20 cellular contexts compared by ENCODE assay signal in the genomic region with DNA sequence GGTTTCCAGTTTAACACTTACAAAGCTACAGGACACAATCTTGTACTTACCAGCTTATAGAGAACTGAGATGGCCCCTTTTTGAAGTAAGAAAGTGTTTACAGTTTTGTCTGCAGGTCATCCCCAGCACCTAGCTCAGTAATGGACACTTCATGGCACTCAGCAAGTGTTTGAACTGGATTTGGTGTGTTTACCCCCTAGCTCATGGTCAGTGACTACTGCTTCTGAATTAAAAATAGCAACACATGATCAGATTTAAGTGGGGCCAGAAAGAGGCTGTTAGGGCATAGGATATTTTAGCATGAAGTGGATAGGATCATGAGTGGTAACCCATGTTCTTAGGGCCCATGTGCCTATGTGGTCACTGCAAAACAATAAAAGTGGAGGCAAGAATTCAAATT. TPM values are rescaled to one million over a fixed set of nuclear protein-coding genes. Genes with fewer than 3 reads are reported as not detected.
DNase-seq lines count a peak whose midpoint lies in the region; ATAC-seq and TF ChIP-seq lines count a peak whose summit lies in the region.
"Had no signal": no experiment of that assay in that cellular context is flagged by ENCODE, and none has a peak within 500 bp of the region (broad histone marks: within the 10 kb centered on the region; RNA-seq: fewer than 3 reads in every experiment).

No MANE protein-coding gene starts in this region.

- H3K27ac ChIP-seq in CD4-positive, alpha-beta memory T cell (ENCODE audit: low read depth, low read length), result no peak overlapping the region
- peak overlapping the region in 10 of 12 donors; percentile 28 to 83 (median 58) for H3K27ac ChIP-seq in heart left ventricle
- H3K27ac ChIP-seq: 22Rv1, KMS-11, upper lobe of left lung had no signal

- peak; percentile 7 for DNase-seq in NCI-H2029 (lab: John Stamatoyannopoulos, UW)
- DNase-seq in NCI-H2029 treated with DMSO at 0.1 percent for 48 hours (lab: John Stamatoyannopoulos, UW), result no peak
- no peak for DNase-seq in CD4-positive, alpha-beta memory T cell
- DNase-seq in heart left ventricle, result no peak
- DNase-seq in activated T-helper 1 cell treated with anti-CD3 and anti-CD28 coated beads, Interleukin-12 subunit alpha, Interleukin-12 subunit beta, Interleukin-2, Interleukin-4 antibody, amounts not matched to agents 30 ng/mL and 10 ng/mL and 1 ng/mL, durations not matched to agents 14 hours and 24 hours and 36 hours (ENCODE audit: low spot score), result no peak
- no peak for DNase-seq in cortex of kidney (lab: John Stamatoyannopoulos, UW)
- DNase-seq: AML-193; amygdala; H7; NCI-H1930; nephron progenitor cell; Peyer's patch; posterior cingulate gyrus; stimulated activated CD4-positive, alpha-beta T cell treated with anti-CD3 and anti-CD28 coated beads, Interleukin-2, amount 100 ng/mL, for 24 hours; stimulated activated naive CD8-positive, alpha-beta T cell treated with anti-CD3 and anti-CD28 coated beads, Interleukin-15, amount 100 ng/mL, for 72 hours; upper lobe of left lung had no signal

- ATAC-seq in heart left ventricle (peak in 2 of 4 donors; percentile 8 to 51), GM21526 (IDR thresholded peaks at IDR 0.05; ENCODE audit: low FRiP score, unreplicated experiment) (no peak)
- ATAC-seq: stimulated activated naive CD8-positive, alpha-beta T cell treated with anti-CD3 and anti-CD28 coated beads, Interleukin-15, amount 100 ng/mL, for 72 hours had no signal

- TF ChIP-seq POLR2A in heart left ventricle (IDR thresholded peaks at IDR 0.05), result no peak

- H3K27me3 ChIP-seq in CD4-positive, alpha-beta memory T cell (ENCODE audit: insufficient read depth, low read length), result no peaks in the 10 kb centered on the region
- H3K27me3 ChIP-seq in heart left ventricle, result no peaks in the 10 kb centered on the region
- H3K27me3 ChIP-seq: Peyer's patch, upper lobe of left lung had no signal

- POLR2A ChIA-PET in CD4-positive, alpha-beta memory T cell (lab: Charles Lee; ENCODE audit: partially characterized antibody), result interaction anchor here (3.3 kb wide), 1 partner anchor 8 kb away, joined by 11 read pairs; no protein-coding TSS in a partner anchor

- H3K9me3 ChIP-seq in CD4-positive, alpha-beta memory T cell (ENCODE audit: control insufficient read depth in 1 of 2, low read length in 2 of 2), result no peaks in the 10 kb centered on the region
- no peaks in the 10 kb centered on the region for H3K9me3 ChIP-seq in heart left ventricle
- H3K9me3 ChIP-seq: Peyer's patch, upper lobe of left lung had no signal

- H3K27me3 Mint-ChIP-seq in CD4-positive, alpha-beta memory T cell, result no peaks in the 10 kb centered on the region
- no peaks in the 10 kb centered on the region for H3K27me3 Mint-ChIP-seq in nephron (ENCODE audit: low read depth)
- H3K27me3 Mint-ChIP-seq in activated T-helper 1 cell treated with anti-CD3 and anti-CD28 coated beads, Interleukin-12 subunit alpha, Interleukin-12 subunit beta, Interleukin-2, Interleukin-4 antibody, amounts not matched to agents 30 ng/mL and 10 ng/mL and 1 ng/mL, durations not matched to agents 14 hours and 24 hours and 36 hours (ENCODE audit: insufficient read depth), result no peaks in the 10 kb centered on the region
- H3K27me3 Mint-ChIP-seq: stimulated activated naive CD8-positive, alpha-beta T cell treated with anti-CD3 and anti-CD28 coated beads, Interleukin-15, amount 100 ng/mL, for 72 hours had no signal

- peaks cover 60% of the 10 kb centered on the region for H3K4me1 ChIP-seq in CD4-positive, alpha-beta memory T cell (ENCODE audit: insufficient read depth, low read length)
- peaks cover 4 to 89% (median 75%) of the 10 kb centered on the region in 12 donors for H3K4me1 ChIP-seq in heart left ventricle

- H3K9me3 Mint-ChIP-seq in CD4-positive, alpha-beta memory T cell, result no peaks in the 10 kb centered on the region
- no peaks in the 10 kb centered on the region for H3K9me3 Mint-ChIP-seq in nephron
- H3K9me3 Mint-ChIP-seq in activated T-helper 1 cell treated with anti-CD3 and anti-CD28 coated beads, Interleukin-12 subunit alpha, Interleukin-12 subunit beta, Interleukin-2, Interleukin-4 antibody, amounts not matched to agents 30 ng/mL and 10 ng/mL and 1 ng/mL, durations not matched to agents 14 hours and 24 hours and 36 hours, result no peaks in the 10 kb centered on the region
- H3K9me3 Mint-ChIP-seq: stimulated activated naive CD8-positive, alpha-beta T cell treated with anti-CD3 and anti-CD28 coated beads, Interleukin-15, amount 100 ng/mL, for 72 hours had no signal

- no peak overlapping the region for H3K4me3 ChIP-seq in CD4-positive, alpha-beta memory T cell (ENCODE audit: low read length in 2 of 2)
- H3K4me3 ChIP-seq in heart left ventricle, result peak overlapping the region in 1 of 12 donors; percentile 4
- H3K4me3 ChIP-seq: Peyer's patch, upper lobe of left lung had no signal

- no peaks in the 10 kb centered on the region for H3K36me3 ChIP-seq in CD4-positive, alpha-beta memory T cell (ENCODE audit: insufficient read depth, low read length)
- H3K36me3 ChIP-seq in heart left ventricle, result peaks cover 0 to 5% (median 0%) of the 10 kb centered on the region in 9 donors
- H3K36me3 ChIP-seq: Peyer's patch, upper lobe of left lung had no signal

- H3K27ac Mint-ChIP-seq in CD4-positive, alpha-beta memory T cell, result peak overlapping the region in 6 of 7 donors; percentile 6 to 88 (median 60)
- peak overlapping the region in 2 of 3 experiments; percentile 43 to 63 for H3K27ac Mint-ChIP-seq in nephron
- H3K27ac Mint-ChIP-seq in activated T-helper 1 cell treated with anti-CD3 and anti-CD28 coated beads, Interleukin-12 subunit alpha, Interleukin-12 subunit beta, Interleukin-2, Interleukin-4 antibody, amounts not matched to agents 30 ng/mL and 10 ng/mL and 1 ng/mL, durations not matched to agents 14 hours and 24 hours and 36 hours, result no peak overlapping the region

- H3K4me1 Mint-ChIP-seq in CD4-positive, alpha-beta memory T cell, result peaks cover 52 to 88% (median 71%) of the 10 kb centered on the region in 4 donors
- peaks cover 44% of the 10 kb centered on the region for H3K4me1 Mint-ChIP-seq in nephron
- peaks cover 69% of the 10 kb centered on the region for H3K4me1 Mint-ChIP-seq in activated T-helper 1 cell treated with anti-CD3 and anti-CD28 coated beads, Interleukin-12 subunit alpha, Interleukin-12 subunit beta, Interleukin-2, Interleukin-4 antibody, amounts not matched to agents 30 ng/mL and 10 ng/mL and 1 ng/mL, durations not matched to agents 14 hours and 24 hours and 36 hours (ENCODE audit: low read depth)

- TF ChIP-seq CTCF in heart left ventricle (IDR thresholded peaks at IDR 0.05) (no peak), nephron (IDR thresholded peaks at IDR 0.05; ENCODE audit: unreplicated experiment in 3 of 3) (no peak)

- H3K4me3 Mint-ChIP-seq in CD4-positive, alpha-beta memory T cell, result no peak overlapping the region
- no peak overlapping the region for H3K4me3 Mint-ChIP-seq in nephron
- no peak overlapping the region for H3K4me3 Mint-ChIP-seq in activated T-helper 1 cell treated with anti-CD3 and anti-CD28 coated beads, Interleukin-12 subunit alpha, Interleukin-12 subunit beta, Interleukin-2, Interleukin-4 antibody, amounts not matched to agents 30 ng/mL and 10 ng/mL and 1 ng/mL, durations not matched to agents 14 hours and 24 hours and 36 hours
- H3K4me3 Mint-ChIP-seq: nephron progenitor cell had no signal

- intact Hi-C loops in CD4-positive, alpha-beta memory T cell (cut with micrococcal nuclease), result no loop called here
- intact Hi-C loops in heart left ventricle (cut with DNase I), result loop anchor here in 4 of 10 donors (5.0 to 10.0 kb wide), 3 partner anchors 46 to 56 kb away; a partner anchor contains a TSS
- intact Hi-C loops in activated T-helper 1 cell treated with anti-CD3 and anti-CD28 coated beads, Interleukin-12 subunit alpha, Interleukin-12 subunit beta, Interleukin-2, Interleukin-4 antibody, amounts not matched to agents 30 ng/mL and 10 ng/mL and 1 ng/mL, durations not matched to agents 14 hours and 24 hours and 36 hours (cut with micrococcal nuclease), result no loop called here

- CTCF ChIA-PET in CD4-positive, alpha-beta memory T cell (lab: Charles Lee; ENCODE audit: partially characterized antibody), result interaction anchor here (1.1 to 3.7 kb wide), 8 partner anchors 9 to 99 kb away, joined by 3 to 25 read pairs (median 6); no protein-coding TSS in a partner anchor

- H3K36me3 Mint-ChIP-seq in CD4-positive, alpha-beta memory T cell, result peaks cover 5 to 6% of the 10 kb centered on the region in 2 donors
- peaks cover 17% of the 10 kb centered on the region for H3K36me3 Mint-ChIP-seq in nephron (ENCODE audit: low read depth)
- H3K36me3 Mint-ChIP-seq in activated T-helper 1 cell treated with anti-CD3 and anti-CD28 coated beads, Interleukin-12 subunit alpha, Interleukin-12 subunit beta, Interleukin-2, Interleukin-4 antibody, amounts not matched to agents 30 ng/mL and 10 ng/mL and 1 ng/mL, durations not matched to agents 14 hours and 24 hours and 36 hours (ENCODE audit: low read depth), result peaks cover 4% of the 10 kb centered on the region

RNA-seq across cellular contexts. Expression of a gene that starts 54.5 kb away (rescaled TPM):
- 100 to 1,000 TPM; 141 to 152 TPM for total RNA-seq in CD4-positive, alpha-beta memory T cell
- 100 to 1,000 TPM; 185 to 269 TPM for polyA plus RNA-seq in CD4-positive, alpha-beta memory T cell
- 100 to 1,000 TPM; 143 to 343 (median 257) TPM for total RNA-seq in heart left ventricle
- polyA plus RNA-seq in heart left ventricle, result 100 to 1,000 TPM; 180 to 244 TPM
- total RNA-seq in activated T-helper 1 cell treated with anti-CD3 and anti-CD28 coated beads, Interleukin-12 subunit alpha, Interleukin-12 subunit beta, Interleukin-2, Interleukin-4 antibody, amounts not matched to agents 30 ng/mL and 10 ng/mL and 1 ng/mL, durations not matched to agents 14 hours and 24 hours and 36 hours, result 318 and 329 TPM in 2 replicates
